ENCODE assay signal across 11 cellular contexts in genomic region chr22:16781074-16781763, GRCh38. TPM values are rescaled to one million over a fixed set of nuclear protein-coding genes. Genes with fewer than 3 reads are reported as not detected.
"Had no signal": no experiment of that assay in that cellular context is flagged by ENCODE, and none has a peak within 500 bp of the region (broad histone marks: within the 10 kb centered on the region; RNA-seq: fewer than 3 reads in every experiment).

No MANE protein-coding gene starts in this region.

- ATAC-seq: GM23338, HCT116 had no signal

- H3K4me2 ChIP-seq: GM23338 had no signal

- H2AFZ ChIP-seq: GM23248, GM23338 had no signal

- DNase-seq: GM23248, GOT3, H7, H9, HCEC 1CT, HFFc6 had no signal

- H3K27ac ChIP-seq: GM23248 had no signal

- H3K36me3 ChIP-seq: HAP-1 had no signal

- H3K4me3 ChIP-seq: GM23248, GM23338, HAP-1 had no signal

- FAIRE-seq: H1, H54 had no signal

- H3K4me1 ChIP-seq: HAP-1 had no signal

- H3K9ac ChIP-seq: GM23248 had no signal

- H3K9me3 ChIP-seq: HAP-1 had no signal

RNA-seq across cellular contexts. Expression of gene XKR3, which starts 44.0 kb away (rescaled TPM):
- total RNA-seq: GM23248, GM23338, H7, H9, HFFc6 had no signal
- polyA plus RNA-seq: GM23248, GM23338, H1 had no signal
